25 cellular contexts compared by ENCODE assay signal in the genomic region with DNA sequence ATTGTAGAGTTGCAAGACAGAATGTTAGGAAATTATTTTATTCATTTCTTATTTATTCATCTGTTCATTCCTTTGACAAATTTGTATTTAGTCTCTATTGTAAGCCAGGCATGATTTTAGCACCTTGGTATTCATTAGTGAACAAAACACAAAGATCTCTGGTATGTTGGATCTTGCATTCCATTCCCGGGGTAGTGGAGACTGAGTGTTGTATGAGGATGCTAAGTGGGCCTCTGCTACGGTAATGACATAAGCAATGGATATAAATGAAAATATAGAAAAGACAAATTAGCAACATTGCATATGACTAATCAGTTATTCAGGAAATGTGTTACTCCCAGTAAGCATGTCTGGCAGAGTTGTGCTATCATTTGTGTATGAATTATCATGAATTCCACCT.
"Had no signal": no experiment of that assay in that cellular context is flagged by ENCODE, and none has a peak within 500 bp of the region (broad histone marks: within the 10 kb centered on the region; RNA-seq: fewer than 3 reads in every experiment).

No MANE protein-coding gene starts in this region.

- DNase-seq: activated CD4-positive, alpha-beta memory T cell treated with anti-CD3 and anti-CD28 coated beads for 36 hours; activated CD4-positive, alpha-beta T cell treated with anti-CD3 and anti-CD28 coated beads, Interleukin-2, amount 10 ng/mL, durations not matched to agents 24 days and 14 days; activated CD8-positive, alpha-beta memory T cell treated with anti-CD3 and anti-CD28 coated beads, Interleukin-2, amount 50 U/mL, for 4 hours; activated gamma-delta T cell; activated naive CD4-positive, alpha-beta T cell treated with anti-CD3 and anti-CD28 coated beads, Interleukin-2, amount 10 ng/mL, durations not matched to agents 7 days and 5 days; activated naive CD8-positive, alpha-beta T cell treated with anti-CD3 and anti-CD28 coated beads, Interleukin-2, amount 10 ng/mL, durations not matched to agents 7 days and 5 days; activated T-cell treated with anti-CD3 and anti-CD28 coated beads, Interleukin-2, amount 50 U/mL, for 1 hour; amniotic stem cell; endodermal cell; foreskin fibroblast; heart right ventricle; islet precursor cell; left ventricle myocardium inferior; naive B cell; nephron progenitor cell; nucleus accumbens; pancreas; stimulated activated CD4-positive, alpha-beta T cell treated with anti-CD3 and anti-CD28 coated beads, Interleukin-15, amount 100 ng/mL, for 24 hours; stimulated activated CD4-positive, alpha-beta T cell treated with anti-CD3 and anti-CD28 coated beads, Interleukin-2, amount 100 ng/mL, for 24 hours; stimulated activated naive B cell treated with anti-CD40 and anti-IgM and Interleukin-4, amounts not matched to agents 10 μg/mL and 1 μg/mL and 100 μg/mL, for 72 hours had no signal

- H3K27ac ChIP-seq: heart right ventricle, left ventricle myocardium inferior, pancreas, prostate gland, right atrium auricular region, tibial nerve, VCaP had no signal

- H3K9me3 ChIP-seq: heart right ventricle, left ventricle myocardium inferior, pancreas, prostate gland, right atrium auricular region, tibial nerve had no signal

- H3K36me3 ChIP-seq: heart right ventricle, left ventricle myocardium inferior, pancreas, prostate gland, right atrium auricular region, tibial nerve had no signal

- H3K27me3 ChIP-seq: heart right ventricle, pancreas, right atrium auricular region, tibial nerve had no signal

- H3K4me3 ChIP-seq: heart right ventricle, left ventricle myocardium inferior, lung, pancreas, prostate gland, right atrium auricular region, tibial nerve had no signal

- H3K4me1 ChIP-seq: heart right ventricle, left ventricle myocardium inferior, pancreas, prostate gland, right atrium auricular region, tibial nerve had no signal
